In genomic region chr12:124130717-124131670, GRCh38 we compare ENCODE assay signal across 9 cellular contexts.
DNase-seq lines count a peak whose midpoint lies in the region; ATAC-seq, FAIRE-seq and TF ChIP-seq lines count a peak whose summit lies in the region.
"Had no signal": no experiment of that assay in that cellular context is flagged by ENCODE, and none has a peak within 500 bp of the region (broad histone marks: within the 10 kb centered on the region; RNA-seq: fewer than 3 reads in every experiment).

No MANE protein-coding gene starts in this region.

- POLR2A ChIA-PET in activated CD4-positive, alpha-beta T cell treated with anti-CD3 and anti-CD28 coated beads for 36 hours (lab: Charles Lee): interaction anchor here (0.7 kb wide), 2 partner anchors 45 to 224 kb away, joined by 3 to 4 read pairs; no protein-coding TSS in a partner anchor

- H3K27ac ChIP-seq in pancreas: no peak overlapping the region

- TF ChIP-seq CTCF in pancreas (IDR thresholded peaks at IDR 0.05): no peak

- no peak overlapping the region for H3K4me3 ChIP-seq in pancreas

- H3K36me3 ChIP-seq in pancreas: no peaks in the 10 kb centered on the region

- no peaks in the 10 kb centered on the region for H3K27me3 ChIP-seq in pancreas

- CTCF ChIA-PET in activated CD4-positive, alpha-beta T cell treated with anti-CD3 and anti-CD28 coated beads for 36 hours (lab: Charles Lee): interaction anchor here (0.6 kb wide), 1 partner anchor 366 kb away, joined by 3 read pairs; no protein-coding TSS in a partner anchor

- FAIRE-seq in pancreas (lab: Jason Lieb, UNC) (no peak), HTR-8/SVneo (lab: Jason Lieb, UNC) (no peak)

- 42 to 44% methylated on average over 10 of the region's 10 CpGs for WGBS in pancreas, 2 donors

- ATAC-seq in HG02884 (IDR thresholded peaks at IDR 0.05; ENCODE audit: unreplicated experiment) (peak; percentile 37), pancreas (peak in 3 of 4 donors; percentile 64 to 74 (median 72))
- ATAC-seq in activated CD4-positive, alpha-beta T cell treated with anti-CD3 and anti-CD28 coated beads for 36 hours: no peak

- no peak overlapping the region for H3K4me3 Mint-ChIP-seq in activated CD4-positive, alpha-beta T cell treated with anti-CD3 and anti-CD28 coated beads for 36 hours

- H3K36me3 Mint-ChIP-seq in activated CD4-positive, alpha-beta T cell treated with anti-CD3 and anti-CD28 coated beads for 36 hours (ENCODE audit: low read depth): no peaks in the 10 kb centered on the region

- DNase-seq in GM19240 (ENCODE audit: insufficient read length, low spot score): peak; percentile 24
- DNase-seq in NCI-H526 treated with DMSO at 0.1 percent for 48 hours (lab: John Stamatoyannopoulos, UW): peak; percentile 16
- DNase-seq in pancreas: no peak
- no peak for DNase-seq in activated CD4-positive, alpha-beta T cell treated with anti-CD3 and anti-CD28 coated beads for 36 hours
- DNase-seq in NCI-H1105 (lab: John Stamatoyannopoulos, UW): no peak
- no peak for DNase-seq in nucleus accumbens (lab: John Stamatoyannopoulos, UW)
- no peak for DNase-seq in HTR-8/SVneo (ENCODE audit: insufficient read length, low spot score)
- DNase-seq: occipital lobe had no signal

- no peaks in the 10 kb centered on the region for H3K4me1 ChIP-seq in pancreas

- peaks cover 6% of the 10 kb centered on the region for H3K27me3 Mint-ChIP-seq in activated CD4-positive, alpha-beta T cell treated with anti-CD3 and anti-CD28 coated beads for 36 hours

- no peaks in the 10 kb centered on the region for H3K4me1 Mint-ChIP-seq in activated CD4-positive, alpha-beta T cell treated with anti-CD3 and anti-CD28 coated beads for 36 hours

- no peak overlapping the region for H3K27ac Mint-ChIP-seq in activated CD4-positive, alpha-beta T cell treated with anti-CD3 and anti-CD28 coated beads for 36 hours

- H3K9me3 Mint-ChIP-seq in activated CD4-positive, alpha-beta T cell treated with anti-CD3 and anti-CD28 coated beads for 36 hours (ENCODE audit: low read depth): no peaks in the 10 kb centered on the region

- intact Hi-C loops in pancreas (cut with DNase I): no loop called here
- intact Hi-C loops in activated CD4-positive, alpha-beta T cell treated with anti-CD3 and anti-CD28 coated beads for 36 hours (cut with DNase I, micrococcal nuclease): no loop called here

- H3K9me3 ChIP-seq in pancreas: no peaks in the 10 kb centered on the region

Comparison
In these comparisons a context has a peak if more than half of its experiments do, and no peak if none do; other contexts are left out.
1. DNase-seq: peak in GM19240 (single experiment) and NCI-H526 treated with DMSO at 0.1 percent for 48 hours (single experiment); none in pancreas (0 of 6), activated CD4-positive, alpha-beta T cell treated with anti-CD3 and anti-CD28 coated beads for 36 hours (single experiment), NCI-H1105 (single experiment), nucleus accumbens (0 of 56) and HTR-8/SVneo (single experiment).